8 cellular contexts compared by ENCODE assay signal in genomic region chrX:149950681-149951080, GRCh38. TPM values are rescaled to one million over a fixed set of nuclear protein-coding genes. Genes with fewer than 3 reads are reported as not detected.
DNase-seq lines count a peak whose midpoint lies in the region; ATAC-seq and TF ChIP-seq lines count a peak whose summit lies in the region.

No MANE protein-coding gene starts in this region.

- H3K27ac Mint-ChIP-seq in neural crest cell (ENCODE audit: unreplicated experiment), result no peak overlapping the region

- H3K27ac ChIP-seq in coronary artery, result no peak overlapping the region

- peak; percentile 24 for TF ChIP-seq CTCF in coronary artery (IDR thresholded peaks at IDR 0.05)
- peak; percentile 61 for TF ChIP-seq CTCF in neural crest cell (conservative IDR thresholded peaks at IDR 0.05)

- H3K36me3 Mint-ChIP-seq in neural crest cell (ENCODE audit: low read depth), result peaks cover 2% of the 10 kb centered on the region

- peak; percentile 49 to 68 for ATAC-seq in left cardiac atrium
- no peak for ATAC-seq in Right ventricle myocardium inferior
- no peak for ATAC-seq in HG03196 (IDR thresholded peaks at IDR 0.05; ENCODE audit: unreplicated experiment)
- no peak for ATAC-seq in GM18861 (IDR thresholded peaks at IDR 0.05; ENCODE audit: unreplicated experiment)
- no peak for ATAC-seq in HG03175 (IDR thresholded peaks at IDR 0.05; ENCODE audit: unreplicated experiment)

- H3K4me3 ChIP-seq in coronary artery, result no peak overlapping the region

- DNase-seq in left cardiac atrium (no peak), Right ventricle myocardium inferior (ENCODE audit: missing footprints) (no peak), NCI-H2171 treated with DMSO at 0.1 percent for 48 hours (lab: John Stamatoyannopoulos, UW) (peak; percentile 22), coronary artery (ENCODE audit: low spot score) (no peak), neural crest cell (ENCODE audit: low read depth, low spot score) (peak; percentile 8)

- intact Hi-C loops in left cardiac atrium (cut with DNase I) (no loop called here), Right ventricle myocardium inferior (cut with DNase I) (loop anchor here (10.0 kb wide), 1 partner anchor 254 kb away; no protein-coding TSS in a partner anchor)

- H3K4me1 Mint-ChIP-seq in neural crest cell, result no peaks in the 10 kb centered on the region

- H3K9me3 Mint-ChIP-seq in neural crest cell, result no peaks in the 10 kb centered on the region

- H3K4me3 Mint-ChIP-seq in neural crest cell, result no peak overlapping the region

- H3K27me3 Mint-ChIP-seq in neural crest cell (ENCODE audit: low read depth), result no peaks in the 10 kb centered on the region

RNA-seq across cellular contexts. Expression of gene EOLA2, which starts 12.4 kb away (rescaled TPM):
- total RNA-seq in left cardiac atrium (10 to 100 TPM; 24.2 to 25.3 TPM), Right ventricle myocardium inferior (20.7 TPM), neural crest cell (33.8 and 36.2 TPM in 2 replicates)

RNA-seq across cellular contexts. Expression of gene HSFX4, which starts 21.3 kb away (rescaled TPM):
- total RNA-seq in left cardiac atrium (not detected), Right ventricle myocardium inferior (not detected), neural crest cell (not detected in 2 replicates)

Comparison
In these comparisons a context has a peak if more than half of its experiments do, and no peak if none do; other contexts are left out.
1. ATAC-seq: peak in left cardiac atrium (2 of 2); none in Right ventricle myocardium inferior (single experiment), HG03196 (single experiment), GM18861 (single experiment) and HG03175 (single experiment).
2. DNase-seq: peak in NCI-H2171 treated with DMSO at 0.1 percent for 48 hours (single experiment) and neural crest cell (single experiment); none in left cardiac atrium (single experiment), Right ventricle myocardium inferior (single experiment) and coronary artery (single experiment).